In genomic region chr4:108696160-108696559, GRCh38 we compare ENCODE assay signal across 9 cellular contexts.
"Had no signal": no experiment of that assay in that cellular context is flagged by ENCODE, and none has a peak within 500 bp of the region (broad histone marks: within the 10 kb centered on the region; RNA-seq: fewer than 3 reads in every experiment).

No MANE protein-coding gene starts in this region.

- H3K27ac ChIP-seq: GM23248, KMS-11 had no signal

- H2AFZ ChIP-seq: GM23248 had no signal

- H3K27ac Mint-ChIP-seq: HFFc6 had no signal

- H3K4me2 ChIP-seq: KMS-11 had no signal

- H3K9ac ChIP-seq: GM23248, KMS-11 had no signal

- ATAC-seq: HCT116 had no signal

- H3K36me3 ChIP-seq: HAP-1 had no signal

- FAIRE-seq: H54, HTR-8/SVneo had no signal

- H3K4me3 ChIP-seq: GM23248, HAP-1 had no signal

- DNase-seq: GM23248, HFFc6, IMR-90, KBM-7 had no signal

- H3K9me3 Mint-ChIP-seq: HFFc6 had no signal

- H3K4me3 Mint-ChIP-seq: HFFc6 had no signal

- H3K9me3 ChIP-seq: HAP-1 had no signal
